ENCODE assay signal across 9 cellular contexts in genomic region chr5:160312139-160312959, GRCh38. TPM values are rescaled to one million over a fixed set of nuclear protein-coding genes. Genes with fewer than 3 reads are reported as not detected.
DNase-seq lines count a peak whose midpoint lies in the region; ATAC-seq, FAIRE-seq and TF ChIP-seq lines count a peak whose summit lies in the region.
"Had no signal": no experiment of that assay in that cellular context is flagged by ENCODE, and none has a peak within 500 bp of the region (broad histone marks: within the 10 kb centered on the region; RNA-seq: fewer than 3 reads in every experiment).

A gene with protein sequence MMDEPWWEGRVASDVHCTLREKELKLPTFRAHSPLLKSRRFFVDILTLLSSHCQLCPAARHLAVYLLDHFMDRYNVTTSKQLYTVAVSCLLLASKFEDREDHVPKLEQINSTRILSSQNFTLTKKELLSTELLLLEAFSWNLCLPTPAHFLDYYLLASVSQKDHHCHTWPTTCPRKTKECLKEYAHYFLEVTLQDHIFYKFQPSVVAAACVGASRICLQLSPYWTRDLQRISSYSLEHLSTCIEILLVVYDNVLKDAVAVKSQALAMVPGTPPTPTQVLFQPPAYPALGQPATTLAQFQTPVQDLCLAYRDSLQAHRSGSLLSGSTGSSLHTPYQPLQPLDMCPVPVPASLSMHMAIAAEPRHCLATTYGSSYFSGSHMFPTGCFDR (minus strand): TSS chr5:160312564. CDS start chr5:160311923, 641 bp downstream.

- intact Hi-C loops in heart right ventricle (cut with DNase I) (loop anchor here in 4 of 10 donors (5.0 to 10.0 kb wide), 2 partner anchors 45 to 48 kb away; no protein-coding TSS in a partner anchor), pancreas (cut with DNase I) (no loop called here)

- no peak within 1 kb of the TSS for H3K9ac ChIP-seq in adipocyte (ENCODE audit: low read length)

- CTCF ChIA-PET in HEK293T (lab: Yijun Ruan, JAX): interaction anchor here (0.9 kb wide), 1 partner anchor 232 kb away, joined by 3 read pairs; no protein-coding TSS in a partner anchor

- POLR2A ChIA-PET in HEK293T (lab: Yijun Ruan, JAX): interaction anchor here (1.5 kb wide), 1 partner anchor 28 kb away, joined by 3 read pairs; no protein-coding TSS in a partner anchor

- peaks cover 3% of the 10 kb centered on the region for H3K4me1 ChIP-seq in adipocyte (ENCODE audit: control insufficient read depth, insufficient read depth, low read length)
- peaks cover 0 to 33% (median 12%) of the 10 kb centered on the region in 9 donors for H3K4me1 ChIP-seq in heart right ventricle
- peaks cover 0 to 3% (median 0%) of the 10 kb centered on the region in 3 donors for H3K4me1 ChIP-seq in pancreas

- H3K27me3 ChIP-seq in adipocyte (replicated peaks; ENCODE audit: control insufficient read depth, insufficient read depth, low read length): peaks cover 60% of the 10 kb centered on the region
- H3K27me3 ChIP-seq in heart right ventricle: peaks cover 0 to 45% (median 0%) of the 10 kb centered on the region in 7 donors
- peaks cover 0 to 17% (median 2%) of the 10 kb centered on the region in 4 donors for H3K27me3 ChIP-seq in pancreas

- TF ChIP-seq CTCF in heart right ventricle (IDR thresholded peaks at IDR 0.05) (no peak), pancreas (IDR thresholded peaks at IDR 0.05) (no peak)

- H3K9me3 ChIP-seq in adipocyte (ENCODE audit: control insufficient read depth, low read length) (no peaks in the 10 kb centered on the region), heart right ventricle (no peaks in the 10 kb centered on the region), pancreas (no peaks in the 10 kb centered on the region)

- ATAC-seq in heart right ventricle (peak; percentile 72 to 85 (median 80)), pancreas (peak; percentile 57 to 71 (median 66)), HG03520 (IDR thresholded peaks at IDR 0.05; ENCODE audit: unreplicated experiment) (no peak)

- FAIRE-seq in pancreas (lab: Jason Lieb, UNC): no peak

- WGBS in heart right ventricle, 2 donors: 0 to 1% methylated on average over 73 to 84 of the region's 84 CpGs
- WGBS in pancreas, 2 donors: 0 to 1% methylated on average over 63 to 84 of the region's 84 CpGs

- H3K36me3 ChIP-seq in adipocyte (ENCODE audit: control insufficient read depth, insufficient read depth, low read length, severe bottlenecking) (no peaks in the 10 kb centered on the region), heart right ventricle (peaks cover 0 to 15% (median 0%) of the 10 kb centered on the region in 9 donors), pancreas (no peaks in the 10 kb centered on the region)

- H3K27ac ChIP-seq in heart right ventricle (peak within 1 kb of the TSS in 9 of 10 donors; percentile 76 to 92 (median 87)), pancreas (no peak within 1 kb of the TSS)
- H3K27ac ChIP-seq: 22Rv1 had no signal

- H3K4me3 ChIP-seq in adipocyte (ENCODE audit: low read length) (peak within 1 kb of the TSS; percentile 52), heart right ventricle (peak within 1 kb of the TSS; percentile 58 to 96 (median 82)), pancreas (peak within 1 kb of the TSS; percentile 23 to 54 (median 32))

- DNase-seq in DMS 273 (lab: John Stamatoyannopoulos, UW; ENCODE audit: unreplicated experiment) (peak; percentile 91), DMS 273 treated with DMSO at 0.1 percent for 48 hours (lab: John Stamatoyannopoulos, UW) (no peak), HEK293T (ENCODE audit: extremely low spot score) (peak; percentile 81), NCI-H2171 (lab: John Stamatoyannopoulos, UW) (peak; percentile 56), adipocyte (ENCODE audit: low read depth) (peak; percentile 87), heart right ventricle (peak; percentile 63 to 70), pancreas (peak in 3 of 6 donors; percentile 19 to 65 (median 25))

TF ChIP-seq in HEK293T, 16 proteins besides CTCF, POLR2A, EP300 and RAD21:
- TF ChIP-seq LEF1 (IDR thresholded peaks at IDR 0.05; ENCODE audit: borderline replicate concordance) (0 out of 2 replicates have a peak, but pooled peaks have one; percentile 31), ELF4 (IDR thresholded peaks at IDR 0.05) (no peak), FOXM1 (IDR thresholded peaks at IDR 0.05; ENCODE audit: borderline replicate concordance) (peak; percentile 61; the same call in 1 of the 2 replicates)

RNA-seq across cellular contexts. Expression of the gene that starts here (rescaled TPM):
- total RNA-seq in heart right ventricle (10 to 100 TPM in 3 of 10 donors, 1 to 10 TPM in 7; 4.5 to 20.8 (median 7.0) TPM), pancreas (under 1 TPM; 0.06 to 0.58 (median 0.17) TPM)
- polyA plus RNA-seq in heart right ventricle (1 to 10 TPM; 2.9 to 5.1 TPM), pancreas (under 1 TPM; 0.08 to 0.16 TPM)

Comparison
In these comparisons a context has a peak if more than half of its experiments do, and no peak if none do; other contexts are left out.
1. Peak in ATAC-seq and H3K4me3 ChIP-seq in pancreas; RNA of the gene not detected or under 1 TPM.
2. H3K27ac ChIP-seq: peak in heart right ventricle (9 of 10); none in pancreas (0 of 4).
3. Peak in every context shown above with its lines, with median percentiles within 50 percentile points of each other: H3K4me3 ChIP-seq.